ENCODE assay signal across 2 cellular contexts in genomic region chr18:59834267-59834666, GRCh38.
TF ChIP-seq lines count a peak whose summit lies in the region.

No MANE protein-coding gene starts in this region.

TF ChIP-seq in GM23338, 12 proteins besides CTCF, POLR2A, EP300 and RAD21 (continued from another document):
- TF ChIP-seq ZNF462 (CRISPR knock-in tag; IDR thresholded peaks at IDR 0.05) (no peak), ETS1 (IDR thresholded peaks at IDR 0.05) (no peak), STAT1 (IDR thresholded peaks at IDR 0.05; ENCODE audit: unreplicated experiment) (no peak), ZNF331 (CRISPR knock-in tag; IDR thresholded peaks at IDR 0.05; ENCODE audit: low read depth) (no peak), JUNB (IDR thresholded peaks at IDR 0.05; ENCODE audit: unreplicated experiment) (no peak), NANOG (IDR thresholded peaks at IDR 0.05; ENCODE audit: borderline replicate concordance) (no peak), POLR2AphosphoS5 (IDR thresholded peaks at IDR 0.05; ENCODE audit: low read depth) (no peak), CREB1 (CRISPR knock-in tag; IDR thresholded peaks at IDR 0.05; ENCODE audit: low read depth) (no peak), REST (IDR thresholded peaks at IDR 0.05; ENCODE audit: unreplicated experiment) (no peak), EZH2 (IDR thresholded peaks at IDR 0.05; ENCODE audit: low read depth, unreplicated experiment) (no peak)

TF ChIP-seq in HepG2, 621 proteins besides CTCF, POLR2A, EP300 and RAD21:
- no peak for TF ChIP-seq HNF1A (IDR thresholded peaks at IDR 0.05; ENCODE audit: low read depth)
- TF ChIP-seq HNF1A (CRISPR knock-in tag; IDR thresholded peaks at IDR 0.05; ENCODE audit: borderline replicate concordance) = no peak
- no peak for TF ChIP-seq YEATS4 (CRISPR knock-in tag; IDR thresholded peaks at IDR 0.05; ENCODE audit: borderline replicate concordance)
- TF ChIP-seq SETDB1 (CRISPR knock-in tag; IDR thresholded peaks at IDR 0.05; ENCODE audit: borderline replicate concordance) = no peak
- no peak for TF ChIP-seq HBP1 (CRISPR knock-in tag; IDR thresholded peaks at IDR 0.05; ENCODE audit: low read depth)
- no peak for TF ChIP-seq ZNF337 (CRISPR knock-in tag; IDR thresholded peaks at IDR 0.05; ENCODE audit: borderline replicate concordance, low read depth)
- no peak for TF ChIP-seq HNF4G (IDR thresholded peaks at IDR 0.05; ENCODE audit: borderline replicate concordance, low read depth, low read length)
- TF ChIP-seq HNF4G (CRISPR knock-in tag; IDR thresholded peaks at IDR 0.05; ENCODE audit: borderline replicate concordance, low read depth) = no peak
- no peak for TF ChIP-seq ZNF800 (CRISPR knock-in tag; IDR thresholded peaks at IDR 0.05)
- TF ChIP-seq ZNF230 (CRISPR knock-in tag; IDR thresholded peaks at IDR 0.05) = no peak
- no peak for TF ChIP-seq NR2F2 (IDR thresholded peaks at IDR 0.05; ENCODE audit: borderline replicate concordance, low read depth)
- TF ChIP-seq ZNF781 (CRISPR knock-in tag; IDR thresholded peaks at IDR 0.05; ENCODE audit: borderline replicate concordance, not compliant biosample characterization) = no peak
- TF ChIP-seq PAXIP1 (CRISPR knock-in tag; conservative IDR thresholded peaks at IDR 0.05) = no peak
- TF ChIP-seq SAP130 (CRISPR knock-in tag; IDR thresholded peaks at IDR 0.05; ENCODE audit: low read depth) = no peak
- no peak for TF ChIP-seq RXRB (CRISPR knock-in tag; IDR thresholded peaks at IDR 0.05; ENCODE audit: borderline replicate concordance)
- TF ChIP-seq ZGPAT (CRISPR knock-in tag; IDR thresholded peaks at IDR 0.05) = no peak
- no peak for TF ChIP-seq ZBTB1 (CRISPR knock-in tag; IDR thresholded peaks at IDR 0.05; ENCODE audit: borderline replicate concordance)
- no peak for TF ChIP-seq JUN (CRISPR knock-in tag; IDR thresholded peaks at IDR 0.05)
- no peak for TF ChIP-seq SP2 (CRISPR knock-in tag; IDR thresholded peaks at IDR 0.05)
- TF ChIP-seq TMF1 (CRISPR knock-in tag; IDR thresholded peaks at IDR 0.05; ENCODE audit: low read depth) = no peak
- TF ChIP-seq POLR2AphosphoS5 (IDR thresholded peaks at IDR 0.05; ENCODE audit: low read depth, low read length) = no peak
- TF ChIP-seq KDM5A (IDR thresholded peaks at IDR 0.05; ENCODE audit: borderline replicate concordance, low read length) = no peak
